9 cellular contexts compared by ENCODE assay signal in genomic region chr15:96889734-96890480, GRCh38.
DNase-seq lines count a peak whose midpoint lies in the region; ATAC-seq, FAIRE-seq and TF ChIP-seq lines count a peak whose summit lies in the region.
"Had no signal": no experiment of that assay in that cellular context is flagged by ENCODE, and none has a peak within 500 bp of the region (broad histone marks: within the 10 kb centered on the region; RNA-seq: fewer than 3 reads in every experiment).

No MANE protein-coding gene starts in this region.

- no peak overlapping the region for H3K27ac ChIP-seq in A549

- ATAC-seq in A549 (0 out of 6 replicates have a peak, but pooled peaks of 1 of the 2 experiments have one; percentile 31), GM21786 (IDR thresholded peaks at IDR 0.05; ENCODE audit: unreplicated experiment) (peak; percentile 42), GM18861 (IDR thresholded peaks at IDR 0.05; ENCODE audit: unreplicated experiment) (no peak)

- no peak for TF ChIP-seq CTCF in A549 (IDR thresholded peaks at IDR 0.05)

- peak overlapping the region; percentile 67 for H3K4me2 ChIP-seq in A549

- no peak for TF ChIP-seq EP300 in A549 (IDR thresholded peaks at IDR 0.05)

- no peak for FAIRE-seq in A549 (lab: Jason Lieb, UNC)

- CTCF ChIA-PET in A549 (lab: Yijun Ruan, JAX): interaction anchor here (0.7 kb wide), 1 partner anchor 242 kb away, joined by 3 read pairs; no protein-coding TSS in a partner anchor

- POLR2A ChIA-PET in A549 (lab: Yijun Ruan, JAX): no interaction called here

- TF ChIP-seq POLR2A in A549 (IDR thresholded peaks at IDR 0.05; ENCODE audit: low read length): no peak

- intact Hi-C loops in activated T-helper 1 cell treated with anti-CD3 and anti-CD28 coated beads, Interleukin-12 subunit alpha, Interleukin-12 subunit beta, Interleukin-2, Interleukin-4 antibody, amounts not matched to agents 30 ng/mL and 10 ng/mL and 1 ng/mL, durations not matched to agents 14 hours and 24 hours and 36 hours (cut with micrococcal nuclease): loop anchor here (10.0 kb wide), 1 partner anchor 535 kb away; no protein-coding TSS in a partner anchor

- peak overlapping the region; percentile 65 for H3K4me3 Mint-ChIP-seq in activated T-helper 1 cell treated with anti-CD3 and anti-CD28 coated beads, Interleukin-12 subunit alpha, Interleukin-12 subunit beta, Interleukin-2, Interleukin-4 antibody, amounts not matched to agents 30 ng/mL and 10 ng/mL and 1 ng/mL, durations not matched to agents 14 hours and 24 hours and 36 hours

- H3K9me3 ChIP-seq in A549: no peaks in the 10 kb centered on the region

- WGBS in A549 (ENCODE audit: missing lambda C conversion rate): 7% methylated on average over 6 of the region's 6 CpGs

- DNase-seq in A549 (ENCODE audit: low read depth in 1 of 2, low spot score in 1 of 2) (no peak), lung microvascular endothelial cell (ENCODE audit: low read depth in 2 of 2) (peak; percentile 16 to 33), GDM1 (lab: John Stamatoyannopoulos, UW) (no peak), cortex of kidney (lab: John Stamatoyannopoulos, UW) (no peak), NCI-H2107 treated with DMSO at 0.1 percent for 48 hours (lab: John Stamatoyannopoulos, UW; ENCODE audit: unreplicated experiment) (no peak)
- no peak for DNase-seq in activated T-helper 1 cell treated with anti-CD3 and anti-CD28 coated beads, Interleukin-12 subunit alpha, Interleukin-12 subunit beta, Interleukin-2, Interleukin-4 antibody, amounts not matched to agents 30 ng/mL and 10 ng/mL and 1 ng/mL, durations not matched to agents 14 hours and 24 hours and 36 hours (ENCODE audit: low spot score)
- DNase-seq: amniotic stem cell had no signal

- H3K4me3 ChIP-seq in A549: peak overlapping the region; percentile 26; the same call in 1 of the 3 replicates

- no peaks in the 10 kb centered on the region for H3K4me1 ChIP-seq in A549

- H3K27ac Mint-ChIP-seq in activated T-helper 1 cell treated with anti-CD3 and anti-CD28 coated beads, Interleukin-12 subunit alpha, Interleukin-12 subunit beta, Interleukin-2, Interleukin-4 antibody, amounts not matched to agents 30 ng/mL and 10 ng/mL and 1 ng/mL, durations not matched to agents 14 hours and 24 hours and 36 hours: no peak overlapping the region

- no peaks in the 10 kb centered on the region for H3K27me3 Mint-ChIP-seq in activated T-helper 1 cell treated with anti-CD3 and anti-CD28 coated beads, Interleukin-12 subunit alpha, Interleukin-12 subunit beta, Interleukin-2, Interleukin-4 antibody, amounts not matched to agents 30 ng/mL and 10 ng/mL and 1 ng/mL, durations not matched to agents 14 hours and 24 hours and 36 hours (ENCODE audit: insufficient read depth)

- H3K9me3 Mint-ChIP-seq in activated T-helper 1 cell treated with anti-CD3 and anti-CD28 coated beads, Interleukin-12 subunit alpha, Interleukin-12 subunit beta, Interleukin-2, Interleukin-4 antibody, amounts not matched to agents 30 ng/mL and 10 ng/mL and 1 ng/mL, durations not matched to agents 14 hours and 24 hours and 36 hours: peaks cover 3% of the 10 kb centered on the region

- no peak for TF ChIP-seq RAD21 in A549 (conservative IDR thresholded peaks at IDR 0.05 in 1 of 2, IDR thresholded peaks at IDR 0.05 in 1 of 2)

- H3K36me3 Mint-ChIP-seq in activated T-helper 1 cell treated with anti-CD3 and anti-CD28 coated beads, Interleukin-12 subunit alpha, Interleukin-12 subunit beta, Interleukin-2, Interleukin-4 antibody, amounts not matched to agents 30 ng/mL and 10 ng/mL and 1 ng/mL, durations not matched to agents 14 hours and 24 hours and 36 hours (ENCODE audit: low read depth): no peaks in the 10 kb centered on the region

- peaks cover 6% of the 10 kb centered on the region for H3K4me1 Mint-ChIP-seq in activated T-helper 1 cell treated with anti-CD3 and anti-CD28 coated beads, Interleukin-12 subunit alpha, Interleukin-12 subunit beta, Interleukin-2, Interleukin-4 antibody, amounts not matched to agents 30 ng/mL and 10 ng/mL and 1 ng/mL, durations not matched to agents 14 hours and 24 hours and 36 hours (ENCODE audit: low read depth)

TF ChIP-seq in A549, 52 proteins besides CTCF, POLR2A, EP300 and RAD21:
- TF ChIP-seq JUNB (IDR thresholded peaks at IDR 0.05) (no peak), PBX3 (IDR thresholded peaks at IDR 0.05) (no peak), EHF (CRISPR knock-in tag; IDR thresholded peaks at IDR 0.05) (no peak), CHD4 (IDR thresholded peaks at IDR 0.05; ENCODE audit: borderline replicate concordance) (no peak), HOXA7 (CRISPR knock-in tag; IDR thresholded peaks at IDR 0.05) (no peak), NR3C1 (IDR thresholded peaks at IDR 0.05) (no peak), ELK1 (IDR thresholded peaks at IDR 0.05; ENCODE audit: low read depth, low read length) (no peak), PHF8 (IDR thresholded peaks at IDR 0.05; ENCODE audit: borderline replicate concordance, low read depth) (no peak), RNF2 (IDR thresholded peaks at IDR 0.05; ENCODE audit: borderline replicate concordance, low read depth) (no peak), HES2 (IDR thresholded peaks at IDR 0.05) (no peak), TFCP2L1 (CRISPR knock-in tag; IDR thresholded peaks at IDR 0.05) (no peak), FOSL2 (IDR thresholded peaks at IDR 0.05) (no peak), FOSL2 (CRISPR knock-in tag; IDR thresholded peaks at IDR 0.05) (no peak)
- TF ChIP-seq, protein P1, sequence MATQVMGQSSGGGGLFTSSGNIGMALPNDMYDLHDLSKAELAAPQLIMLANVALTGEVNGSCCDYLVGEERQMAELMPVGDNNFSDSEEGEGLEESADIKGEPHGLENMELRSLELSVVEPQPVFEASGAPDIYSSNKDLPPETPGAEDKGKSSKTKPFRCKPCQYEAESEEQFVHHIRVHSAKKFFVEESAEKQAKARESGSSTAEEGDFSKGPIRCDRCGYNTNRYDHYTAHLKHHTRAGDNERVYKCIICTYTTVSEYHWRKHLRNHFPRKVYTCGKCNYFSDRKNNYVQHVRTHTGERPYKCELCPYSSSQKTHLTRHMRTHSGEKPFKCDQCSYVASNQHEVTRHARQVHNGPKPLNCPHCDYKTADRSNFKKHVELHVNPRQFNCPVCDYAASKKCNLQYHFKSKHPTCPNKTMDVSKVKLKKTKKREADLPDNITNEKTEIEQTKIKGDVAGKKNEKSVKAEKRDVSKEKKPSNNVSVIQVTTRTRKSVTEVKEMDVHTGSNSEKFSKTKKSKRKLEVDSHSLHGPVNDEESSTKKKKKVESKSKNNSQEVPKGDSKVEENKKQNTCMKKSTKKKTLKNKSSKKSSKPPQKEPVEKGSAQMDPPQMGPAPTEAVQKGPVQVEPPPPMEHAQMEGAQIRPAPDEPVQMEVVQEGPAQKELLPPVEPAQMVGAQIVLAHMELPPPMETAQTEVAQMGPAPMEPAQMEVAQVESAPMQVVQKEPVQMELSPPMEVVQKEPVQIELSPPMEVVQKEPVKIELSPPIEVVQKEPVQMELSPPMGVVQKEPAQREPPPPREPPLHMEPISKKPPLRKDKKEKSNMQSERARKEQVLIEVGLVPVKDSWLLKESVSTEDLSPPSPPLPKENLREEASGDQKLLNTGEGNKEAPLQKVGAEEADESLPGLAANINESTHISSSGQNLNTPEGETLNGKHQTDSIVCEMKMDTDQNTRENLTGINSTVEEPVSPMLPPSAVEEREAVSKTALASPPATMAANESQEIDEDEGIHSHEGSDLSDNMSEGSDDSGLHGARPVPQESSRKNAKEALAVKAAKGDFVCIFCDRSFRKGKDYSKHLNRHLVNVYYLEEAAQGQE (IDR thresholded peaks at IDR 0.05): no peak

Comparison
In these comparisons a context has a peak if more than half of its experiments do, and no peak if none do; other contexts are left out.
1. DNase-seq: peak in lung microvascular endothelial cell (2 of 2); none in A549 (0 of 2), activated T-helper 1 cell treated with anti-CD3 and anti-CD28 coated beads, Interleukin-12 subunit alpha, Interleukin-12 subunit beta, Interleukin-2, Interleukin-4 antibody, amounts not matched to agents 30 ng/mL and 10 ng/mL and 1 ng/mL, durations not matched to agents 14 hours and 24 hours and 36 hours (single experiment), GDM1 (single experiment), cortex of kidney (single experiment) and NCI-H2107 treated with DMSO at 0.1 percent for 48 hours (single experiment).